In the genomic region with DNA sequence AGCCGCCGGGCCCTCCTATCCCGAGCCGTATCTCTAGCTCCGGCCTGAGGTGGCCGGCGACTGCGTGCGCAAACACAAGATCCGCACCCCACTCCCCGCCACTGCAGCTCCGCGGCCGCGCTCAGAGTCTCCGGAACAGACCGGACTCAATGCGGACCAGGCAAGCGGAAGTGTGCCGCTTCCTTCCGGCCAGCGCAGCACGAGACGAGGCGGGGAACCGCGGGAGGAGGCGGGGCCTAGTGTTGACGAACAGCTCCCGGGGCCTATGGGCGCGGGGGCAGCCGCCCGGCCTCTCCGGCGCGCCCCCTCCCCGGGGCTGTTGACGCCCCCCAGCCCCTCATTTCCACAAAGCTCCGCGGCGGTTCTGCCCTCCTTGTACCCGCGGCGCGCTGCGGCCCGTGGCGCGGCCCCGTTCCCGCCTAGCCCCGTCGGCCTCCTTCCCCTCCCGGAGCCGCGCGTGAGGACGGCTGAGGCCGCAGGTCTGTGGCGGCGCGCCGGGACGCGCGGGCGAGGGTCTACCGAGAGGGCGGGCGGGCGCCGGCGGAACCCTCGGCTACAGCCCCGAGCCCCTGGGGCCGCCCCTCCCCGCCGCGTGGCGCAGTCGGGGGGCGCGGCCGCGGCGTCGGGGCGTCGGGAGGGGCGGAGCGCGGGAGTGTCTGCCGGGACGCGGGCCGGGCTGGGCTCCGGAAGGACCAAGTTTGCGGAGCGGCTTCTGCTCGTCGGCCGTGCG, we compare ENCODE assay signal across 8 cellular contexts. TPM values are rescaled to one million over a fixed set of nuclear protein-coding genes. Genes with fewer than 3 reads are reported as not detected.
DNase-seq lines count a peak whose midpoint lies in the region; ATAC-seq and TF ChIP-seq lines count a peak whose summit lies in the region.

A gene with protein sequence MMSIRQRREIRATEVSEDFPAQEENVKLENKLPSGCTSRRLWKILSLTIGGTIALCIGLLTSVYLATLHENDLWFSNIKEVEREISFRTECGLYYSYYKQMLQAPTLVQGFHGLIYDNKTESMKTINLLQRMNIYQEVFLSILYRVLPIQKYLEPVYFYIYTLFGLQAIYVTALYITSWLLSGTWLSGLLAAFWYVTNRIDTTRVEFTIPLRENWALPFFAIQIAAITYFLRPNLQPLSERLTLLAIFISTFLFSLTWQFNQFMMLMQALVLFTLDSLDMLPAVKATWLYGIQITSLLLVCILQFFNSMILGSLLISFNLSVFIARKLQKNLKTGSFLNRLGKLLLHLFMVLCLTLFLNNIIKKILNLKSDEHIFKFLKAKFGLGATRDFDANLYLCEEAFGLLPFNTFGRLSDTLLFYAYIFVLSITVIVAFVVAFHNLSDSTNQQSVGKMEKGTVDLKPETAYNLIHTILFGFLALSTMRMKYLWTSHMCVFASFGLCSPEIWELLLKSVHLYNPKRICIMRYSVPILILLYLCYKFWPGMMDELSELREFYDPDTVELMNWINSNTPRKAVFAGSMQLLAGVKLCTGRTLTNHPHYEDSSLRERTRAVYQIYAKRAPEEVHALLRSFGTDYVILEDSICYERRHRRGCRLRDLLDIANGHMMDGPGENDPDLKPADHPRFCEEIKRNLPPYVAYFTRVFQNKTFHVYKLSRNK (plus strand): TSS at position 340 of the 730 bp plus-strand sequence. CDS start 2,484 bp downstream, outside the sequence.

- peak within 1 kb of the TSS; percentile 88 for H3K27ac Mint-ChIP-seq in activated T-cell treated with anti-CD3 and anti-CD28 coated beads, Interleukin-2, amount 50 U/mL, for 72 hours

- peak within 1 kb of the TSS; percentile 88 to 92 for H3K4me3 Mint-ChIP-seq in activated T-cell treated with anti-CD3 and anti-CD28 coated beads, Interleukin-2, amount 50 U/mL, for 72 hours

- H3K27me3 Mint-ChIP-seq in activated T-cell treated with anti-CD3 and anti-CD28 coated beads, Interleukin-2, amount 50 U/mL, for 72 hours (ENCODE audit: low read depth): no peaks in the 10 kb centered on the region

- POLR2A ChIA-PET in Panc1 (lab: Charles Lee): interaction anchor here (0.6 to 0.7 kb wide), 5 partner anchors 20 to 1603 kb away, joined by 3 to 10 read pairs (median 7); a partner anchor contains a TSS

- H3K27me3 ChIP-seq in Panc1 (ENCODE audit: control insufficient read depth, insufficient read depth, low read length): no peaks in the 10 kb centered on the region
- H3K27me3 ChIP-seq in esophagus squamous epithelium: no peaks in the 10 kb centered on the region
- H3K27me3 ChIP-seq in muscle layer of duodenum (ENCODE audit: low read depth, low read length): no peaks in the 10 kb centered on the region

- TF ChIP-seq CTCF in Panc1 (IDR thresholded peaks at IDR 0.05) (no peak), esophagus squamous epithelium (IDR thresholded peaks at IDR 0.05) (no peak)

- no peaks in the 10 kb centered on the region for H3K9me3 ChIP-seq in Panc1 (ENCODE audit: control insufficient read depth, insufficient read depth, low read depth, low read length)
- no peaks in the 10 kb centered on the region for H3K9me3 ChIP-seq in esophagus squamous epithelium
- no peaks in the 10 kb centered on the region for H3K9me3 ChIP-seq in muscle layer of duodenum (ENCODE audit: control insufficient read depth in 1 of 2, low read length in 2 of 2)

- H3K9me3 Mint-ChIP-seq in activated T-cell treated with anti-CD3 and anti-CD28 coated beads, Interleukin-2, amount 50 U/mL, for 72 hours: no peaks in the 10 kb centered on the region

- TF ChIP-seq POLR2A in esophagus squamous epithelium (IDR thresholded peaks at IDR 0.05): peak in 3 of 4 donors; percentile 42 to 91 (median 91)

- H3K36me3 Mint-ChIP-seq in activated T-cell treated with anti-CD3 and anti-CD28 coated beads, Interleukin-2, amount 50 U/mL, for 72 hours (ENCODE audit: insufficient read depth in 2 of 2): peaks cover 0 to 1% of the 10 kb centered on the region in 2 donors

- H3K4me1 ChIP-seq in Panc1 (ENCODE audit: control insufficient read depth, insufficient read depth, low read length) (peaks cover 23% of the 10 kb centered on the region), esophagus squamous epithelium (peaks cover 10 to 30% (median 10%) of the 10 kb centered on the region in 3 donors), muscle layer of duodenum (ENCODE audit: control insufficient read depth in 1 of 2, insufficient read depth in 2 of 2, low read length in 2 of 2) (peaks cover 4 to 18% of the 10 kb centered on the region in 2 donors)

- CTCF ChIA-PET in Panc1 (lab: Charles Lee): interaction anchor here (0.7 to 0.9 kb wide), 3 partner anchors 16 to 159 kb away, joined by 3 to 4 read pairs (median 4); no protein-coding TSS in a partner anchor

- H3K4me3 ChIP-seq in Panc1 (ENCODE audit: low read depth in 2 of 2, low read length in 2 of 2) (peak within 1 kb of the TSS; percentile 77 to 92), esophagus squamous epithelium (peak within 1 kb of the TSS; percentile 89 to 98 (median 94)), muscle layer of duodenum (ENCODE audit: low read depth in 1 of 2, low read length in 2 of 2) (peak within 1 kb of the TSS; percentile 76 to 83)

- H3K36me3 ChIP-seq in Panc1 (ENCODE audit: control insufficient read depth, insufficient read depth, low read length) (peaks cover 5% of the 10 kb centered on the region; the same call in 1 of the 2 replicates), esophagus squamous epithelium (peaks cover 0 to 20% (median 0%) of the 10 kb centered on the region in 3 donors), muscle layer of duodenum (ENCODE audit: control insufficient read depth in 1 of 2, insufficient read depth in 2 of 2, low read length in 2 of 2) (peaks cover 6 to 11% of the 10 kb centered on the region in 2 donors)

- in situ Hi-C loops in KBM-7 (cut with MboI; ENCODE audit: low pct_unique_long_range_greater_than_20kb, low sequenced_read_pairs): no loop called here
- in situ Hi-C loops in Panc1 (cut with HindIII; ENCODE audit: low pct_unique_long_range_greater_than_20kb, low sequenced_read_pairs): no loop called here

- ATAC-seq in GM21723 (IDR thresholded peaks at IDR 0.05; ENCODE audit: unreplicated experiment): peak; percentile 97
- peak; percentile 99 for ATAC-seq in Panc1
- peak; percentile 97 for ATAC-seq in activated T-cell treated with anti-CD3 and anti-CD28 coated beads, Interleukin-2, amount 50 U/mL, for 72 hours (replicated peaks in 1 of 2)

- H3K4me1 Mint-ChIP-seq in activated T-cell treated with anti-CD3 and anti-CD28 coated beads, Interleukin-2, amount 50 U/mL, for 72 hours (ENCODE audit: low read depth): peaks cover 27% of the 10 kb centered on the region

- intact Hi-C loops in Panc1 (cut with micrococcal nuclease; ENCODE audit: unreplicated experiment): no loop called here
- intact Hi-C loops in esophagus squamous epithelium (cut with DNase I): no loop called here

- DNase-seq in DMS79 treated with DMSO at 0.1 percent for 48 hours (lab: John Stamatoyannopoulos, UW) (peak; percentile 88), KBM-7 (peak; percentile 95), Panc1 (ENCODE audit: low read depth, low spot score) (peak; percentile 33), esophagus squamous epithelium (lab: John Stamatoyannopoulos, UW) (peak; percentile 77)
- peak; percentile 94 to 95 for DNase-seq in activated T-cell treated with anti-CD3 and anti-CD28 coated beads, Interleukin-2, amount 50 U/mL, for 72 hours
- DNase-seq in stimulated activated CD8-positive, alpha-beta memory T cell treated with anti-CD3 and anti-CD28 coated beads, Interleukin-7, amount 100 ng/mL, for 24 hours (ENCODE audit: low read depth): peak; percentile 88

- H3K27ac ChIP-seq in Panc1 (ENCODE audit: low read length): peak within 1 kb of the TSS; percentile 95
- peak within 1 kb of the TSS; percentile 99 to 100 (median 99) for H3K27ac ChIP-seq in esophagus squamous epithelium
- H3K27ac ChIP-seq in muscle layer of duodenum (ENCODE audit: low read length): peak within 1 kb of the TSS; percentile 95

- 0% methylated on average over 7 of the region's 104 CpGs; no CpG with 5 or more reads in 1 of the 2 donors for WGBS in esophagus squamous epithelium, 2 donors

- no TSS peak for BruUV-seq in Panc1 (replicated peaks; lab: Mats Ljungman, UMichigan)

RNA-seq across cellular contexts. Expression of the gene that starts here (rescaled TPM):
- total RNA-seq in Panc1 (2021; ENCODE audit: unreplicated experiment) (27.8 TPM), esophagus squamous epithelium (10 to 100 TPM in 3 of 4 donors, 1 to 10 TPM in 1; 5.6 to 22.6 (median 16.6) TPM)
- polyA plus RNA-seq in Panc1 (2012; ENCODE audit: insufficient read length): 15.3 TPM
- 10 to 100 TPM; 17.3 to 21.0 TPM for total RNA-seq in activated T-cell treated with anti-CD3 and anti-CD28 coated beads, Interleukin-2, amount 50 U/mL, for 72 hours

Comparison
In these comparisons a context has a peak if more than half of its experiments do, and no peak if none do; other contexts are left out.
1. Peak in every context shown above with its lines: DNase-seq, ATAC-seq, H3K4me3 ChIP-seq and H3K27ac ChIP-seq.
2. DNase-seq: peak in every context shown above with its lines; median percentile 95 in KBM-7; 94 in activated T-cell treated with anti-CD3 and anti-CD28 coated beads, Interleukin-2, amount 50 U/mL, for 72 hours; 88 in DMS79 treated with DMSO at 0.1 percent for 48 hours; 88 in stimulated activated CD8-positive, alpha-beta memory T cell treated with anti-CD3 and anti-CD28 coated beads, Interleukin-7, amount 100 ng/mL, for 24 hours; 77 in esophagus squamous epithelium; 33 in Panc1.